In the genomic region with DNA sequence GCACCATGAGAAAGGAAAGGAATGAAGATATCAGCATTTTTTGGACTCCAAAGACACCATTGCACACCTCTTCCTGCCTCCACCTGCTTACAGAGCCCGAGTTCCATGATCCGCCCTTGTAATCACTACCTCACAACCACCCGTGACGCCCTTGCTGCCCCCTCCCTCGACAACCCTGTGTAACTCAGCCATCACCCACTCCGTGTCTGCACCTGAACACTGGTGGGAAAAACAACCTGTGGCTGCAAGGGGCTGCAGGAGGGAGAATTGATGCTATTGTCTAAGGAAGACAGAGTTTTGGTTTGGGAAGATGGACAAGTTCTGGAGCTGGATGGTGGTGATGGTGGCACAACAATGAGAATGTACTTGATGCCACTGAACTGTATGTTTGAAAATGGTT, we compare ENCODE assay signal across 35 cellular contexts. TPM values are rescaled to one million over a fixed set of nuclear protein-coding genes. Genes with fewer than 3 reads are reported as not detected.
"Had no signal": no experiment of that assay in that cellular context is flagged by ENCODE, and none has a peak within 500 bp of the region (broad histone marks: within the 10 kb centered on the region; RNA-seq: fewer than 3 reads in every experiment).

No MANE protein-coding gene starts in this region.

- ATAC-seq: activated naive CD4-positive, alpha-beta T cell treated with anti-CD3 and anti-CD28 coated beads, Interleukin-2, amount 50 U/mL, for 72 hours; activated naive CD8-positive, alpha-beta T cell treated with anti-CD3 and anti-CD28 coated beads, Interleukin-2, amount 50 U/mL, for 24 hours; activated T-cell treated with anti-CD3 and anti-CD28 coated beads, Interleukin-2, amount 50 U/mL, for 4 hours; activated T-cell treated with anti-CD3 and anti-CD28 coated beads, Interleukin-2, amount 50 U/mL, for 72 hours; activated T-helper 17 cell treated with anti-CD3 and anti-CD28 coated beads, Interleukin-2, amount 50 U/mL, for 72 hours; body of pancreas had no signal

- H3K27ac ChIP-seq: adrenal gland, ascending aorta, body of pancreas, brain microvascular endothelial cell, breast epithelium, cardiac muscle cell had no signal

- H3K9me3 ChIP-seq: adrenal gland, ascending aorta, body of pancreas, breast epithelium had no signal

- H3K36me3 ChIP-seq: adrenal gland, ascending aorta, brain microvascular endothelial cell, breast epithelium, cardiac muscle cell had no signal

- H3K27me3 ChIP-seq: ascending aorta, brain microvascular endothelial cell, cardiac muscle cell had no signal

- H3K4me3 ChIP-seq: adrenal gland, ascending aorta, body of pancreas, breast epithelium, cardiac muscle cell had no signal

- H3K4me1 ChIP-seq: adrenal gland, ascending aorta, body of pancreas, breast epithelium had no signal

- DNase-seq: activated gamma-delta T cell; activated gamma-delta T cell treated with Interleukin-2 at 50 U/mL for 16 hours; activated naive CD4-positive, alpha-beta T cell; activated naive CD4-positive, alpha-beta T cell treated with anti-CD3 and anti-CD28 coated beads for 36 hours; activated naive CD4-positive, alpha-beta T cell treated with anti-CD3 and anti-CD28 coated beads, Interleukin-2, amount 10 ng/mL, durations not matched to agents 7 days and 5 days; activated naive CD4-positive, alpha-beta T cell treated with anti-CD3 and anti-CD28 coated beads, Interleukin-2, amount 50 U/mL, for 16 hours; activated naive CD4-positive, alpha-beta T cell treated with Interleukin-2 at 50 U/mL for 16 hours; activated naive CD8-positive, alpha-beta T cell treated with anti-CD3 and anti-CD28 coated beads for 36 hours; activated naive CD8-positive, alpha-beta T cell treated with anti-CD3 and anti-CD28 coated beads, Interleukin-2, amount 10 ng/mL, durations not matched to agents 7 days and 5 days; activated naive CD8-positive, alpha-beta T cell treated with anti-CD3 and anti-CD28 coated beads, Interleukin-2, amount 50 U/mL, for 24 hours; activated T-cell treated with anti-CD3 and anti-CD28 coated beads for 4 hours; activated T-cell treated with anti-CD3 and anti-CD28 coated beads, Interleukin-2, amount 50 U/mL, for 1 hour; activated T-cell treated with anti-CD3 and anti-CD28 coated beads, Interleukin-2, amount 50 U/mL, for 24 hours; activated T-cell treated with anti-CD3 and anti-CD28 coated beads, Interleukin-2, amount 50 U/mL, for 4 hours; activated T-cell treated with anti-CD3 and anti-CD28 coated beads, Interleukin-2, amount 50 U/mL, for 48 hours; activated T-cell treated with anti-CD3 and anti-CD28 coated beads, Interleukin-2, amount 50 U/mL, for 72 hours; adrenal gland; amniotic stem cell; amygdala; anterior cingulate cortex; aorta; body of pancreas; brain microvascular endothelial cell; caudate nucleus; central memory CD4-positive, alpha-beta T cell; cerebellar nuclear complex had no signal

RNA-seq across cellular contexts. Expression of gene ZIC5, which starts 27.0 kb away (rescaled TPM):
- total RNA-seq: activated naive CD4-positive, alpha-beta T cell treated with anti-CD3 and anti-CD28 coated beads for 36 hours; activated naive CD4-positive, alpha-beta T cell treated with anti-CD3 and anti-CD28 coated beads, Interleukin-2, amount 50 U/mL, for 72 hours; activated naive CD8-positive, alpha-beta T cell treated with anti-CD3 and anti-CD28 coated beads for 36 hours; activated naive CD8-positive, alpha-beta T cell treated with anti-CD3 and anti-CD28 coated beads, Interleukin-2, amount 10 ng/mL, durations not matched to agents 7 days and 5 days; activated T-cell treated with anti-CD3 and anti-CD28 coated beads, Interleukin-2, amount 50 U/mL, for 4 hours; activated T-cell treated with anti-CD3 and anti-CD28 coated beads, Interleukin-2, amount 50 U/mL, for 72 hours; activated T-helper 1 cell treated with anti-CD3 and anti-CD28 coated beads, Interleukin-12 subunit alpha, Interleukin-12 subunit beta, Interleukin-2, Interleukin-4 antibody, amounts not matched to agents 30 ng/mL and 10 ng/mL and 1 ng/mL, durations not matched to agents 14 hours and 24 hours and 36 hours; activated T-helper 2 cell treated with anti-CD3 and anti-CD28 coated beads, Interferon-gamma antibody, Interleukin-2, Interleukin-4, amounts not matched to agents 10 μg/mL and 5 μg/mL and 100 μg/mL, durations not matched to agents 14 hours and 24 hours and 36 hours; aorta; ascending aorta; body of pancreas; breast epithelium; bronchial epithelial cell had no signal

RNA-seq across cellular contexts. Expression of gene ZIC2, which starts 37.0 kb away (rescaled TPM):
- total RNA-seq: activated naive CD4-positive, alpha-beta T cell treated with anti-CD3 and anti-CD28 coated beads for 36 hours; activated naive CD8-positive, alpha-beta T cell treated with anti-CD3 and anti-CD28 coated beads for 36 hours; activated naive CD8-positive, alpha-beta T cell treated with anti-CD3 and anti-CD28 coated beads, Interleukin-2, amount 10 ng/mL, durations not matched to agents 7 days and 5 days; activated T-helper 2 cell treated with anti-CD3 and anti-CD28 coated beads, Interferon-gamma antibody, Interleukin-2, Interleukin-4, amounts not matched to agents 10 μg/mL and 5 μg/mL and 100 μg/mL, durations not matched to agents 14 hours and 24 hours and 36 hours; aorta; ascending aorta; body of pancreas; bronchial epithelial cell; cardiac septum had no signal
